ENCODE assay signal across 39 cellular contexts in the genomic region with DNA sequence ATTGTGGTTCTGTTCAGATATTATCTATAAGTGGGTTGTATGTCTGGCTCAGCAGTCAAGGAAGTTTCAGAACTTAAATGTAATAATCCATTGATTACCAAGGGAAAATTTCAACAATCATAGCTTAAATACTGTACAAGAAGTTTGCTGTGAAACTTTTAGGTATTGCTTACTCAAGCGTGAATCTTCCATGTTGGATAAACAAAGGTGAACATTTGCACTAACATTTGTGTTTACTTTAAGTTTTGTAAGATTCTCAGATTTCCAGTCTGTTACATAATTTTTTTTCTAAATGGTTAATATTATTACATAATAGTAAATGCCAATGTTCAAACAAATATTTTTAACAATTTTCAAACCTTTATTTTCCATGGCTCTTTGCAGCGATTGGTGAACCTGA.
"Had no signal": no experiment of that assay in that cellular context is flagged by ENCODE, and none has a peak within 500 bp of the region (broad histone marks: within the 10 kb centered on the region; RNA-seq: fewer than 3 reads in every experiment).

No MANE protein-coding gene starts in this region.

- H3K36me3 Mint-ChIP-seq: activated naive CD4-positive, alpha-beta T cell treated with anti-CD3 and anti-CD28 coated beads, Interleukin-2, amount 10 ng/mL, durations not matched to agents 7 days and 5 days; activated naive CD4-positive, alpha-beta T cell treated with anti-CD3 and anti-CD28 coated beads, Interleukin-2, amount 50 U/mL, for 24 hours; activated naive CD4-positive, alpha-beta T cell treated with anti-CD3 and anti-CD28 coated beads, Interleukin-2, amount 50 U/mL, for 72 hours; activated naive CD8-positive, alpha-beta T cell; activated naive CD8-positive, alpha-beta T cell treated with anti-CD3 and anti-CD28 coated beads for 36 hours; activated naive CD8-positive, alpha-beta T cell treated with anti-CD3 and anti-CD28 coated beads, Interleukin-2, amount 10 ng/mL, durations not matched to agents 7 days and 5 days had no signal

- H3K4me3 Mint-ChIP-seq: activated naive CD4-positive, alpha-beta T cell treated with anti-CD3 and anti-CD28 coated beads for 36 hours; activated naive CD4-positive, alpha-beta T cell treated with anti-CD3 and anti-CD28 coated beads, Interleukin-2, amount 10 ng/mL, durations not matched to agents 7 days and 5 days; activated naive CD4-positive, alpha-beta T cell treated with anti-CD3 and anti-CD28 coated beads, Interleukin-2, amount 50 U/mL, for 24 hours; activated naive CD8-positive, alpha-beta T cell; activated naive CD8-positive, alpha-beta T cell treated with anti-CD3 and anti-CD28 coated beads for 36 hours; activated naive CD8-positive, alpha-beta T cell treated with anti-CD3 and anti-CD28 coated beads, Interleukin-2, amount 10 ng/mL, durations not matched to agents 7 days and 5 days; activated naive CD8-positive, alpha-beta T cell treated with anti-CD3 and anti-CD28 coated beads, Interleukin-2, amount 50 U/mL, for 24 hours; activated T-cell treated with anti-CD3 and anti-CD28 coated beads, Interleukin-2, amount 50 U/mL, for 24 hours; activated T-cell treated with anti-CD3 and anti-CD28 coated beads, Interleukin-2, amount 50 U/mL, for 4 hours; activated T-cell treated with anti-CD3 and anti-CD28 coated beads, Interleukin-2, amount 50 U/mL, for 72 hours; activated T-helper 1 cell treated with anti-CD3 and anti-CD28 coated beads, Interleukin-12 subunit alpha, Interleukin-12 subunit beta, Interleukin-2, Interleukin-4 antibody, amounts not matched to agents 30 ng/mL and 10 ng/mL and 1 ng/mL, durations not matched to agents 14 hours and 24 hours and 36 hours; activated T-helper 17 cell treated with anti-CD3 and anti-CD28 coated beads, Interleukin-2, amount 50 U/mL, for 72 hours; brain; central memory CD8-positive, alpha-beta T cell had no signal

- H3K4me1 ChIP-seq: adrenal gland, ascending aorta, body of pancreas, breast epithelium had no signal

- H3K27ac ChIP-seq: adrenal gland, ascending aorta, body of pancreas, brain microvascular endothelial cell, breast epithelium, cardiac muscle cell had no signal

- FAIRE-seq: astrocyte, bronchial epithelial cell had no signal

- H3K9me3 Mint-ChIP-seq: activated naive CD4-positive, alpha-beta T cell treated with anti-CD3 and anti-CD28 coated beads, Interleukin-2, amount 10 ng/mL, durations not matched to agents 7 days and 5 days; activated naive CD8-positive, alpha-beta T cell treated with anti-CD3 and anti-CD28 coated beads for 36 hours; activated naive CD8-positive, alpha-beta T cell treated with anti-CD3 and anti-CD28 coated beads, Interleukin-2, amount 10 ng/mL, durations not matched to agents 7 days and 5 days; activated naive CD8-positive, alpha-beta T cell treated with anti-CD3 and anti-CD28 coated beads, Interleukin-2, amount 50 U/mL, for 24 hours; activated T-cell treated with anti-CD3 and anti-CD28 coated beads, Interleukin-2, amount 50 U/mL, for 4 hours; activated T-helper 1 cell treated with anti-CD3 and anti-CD28 coated beads, Interleukin-12 subunit alpha, Interleukin-12 subunit beta, Interleukin-2, Interleukin-4 antibody, amounts not matched to agents 30 ng/mL and 10 ng/mL and 1 ng/mL, durations not matched to agents 14 hours and 24 hours and 36 hours; brain had no signal

- ATAC-seq: activated naive CD4-positive, alpha-beta T cell treated with anti-CD3 and anti-CD28 coated beads, Interleukin-2, amount 50 U/mL, for 72 hours; activated naive CD8-positive, alpha-beta T cell treated with anti-CD3 and anti-CD28 coated beads, Interleukin-2, amount 50 U/mL, for 24 hours; activated T-cell treated with anti-CD3 and anti-CD28 coated beads, Interleukin-2, amount 50 U/mL, for 4 hours; activated T-cell treated with anti-CD3 and anti-CD28 coated beads, Interleukin-2, amount 50 U/mL, for 72 hours; activated T-helper 17 cell treated with anti-CD3 and anti-CD28 coated beads, Interleukin-2, amount 50 U/mL, for 72 hours; body of pancreas had no signal

- DNase-seq: activated effector memory CD4-positive, alpha-beta T cell treated with anti-CD3 and anti-CD28 coated beads, Interleukin-2, amount 50 U/mL, for 16 hours; activated effector memory CD4-positive, alpha-beta T cell treated with Interleukin-2 at 50 U/mL for 16 hours; activated gamma-delta T cell; activated gamma-delta T cell treated with Interleukin-2 at 50 U/mL for 16 hours; activated naive CD4-positive, alpha-beta T cell; activated naive CD4-positive, alpha-beta T cell treated with anti-CD3 and anti-CD28 coated beads for 36 hours; activated naive CD4-positive, alpha-beta T cell treated with anti-CD3 and anti-CD28 coated beads, Interleukin-2, amount 10 ng/mL, durations not matched to agents 7 days and 5 days; activated naive CD4-positive, alpha-beta T cell treated with anti-CD3 and anti-CD28 coated beads, Interleukin-2, amount 50 U/mL, for 16 hours; activated naive CD4-positive, alpha-beta T cell treated with Interleukin-2 at 50 U/mL for 16 hours; activated naive CD8-positive, alpha-beta T cell treated with anti-CD3 and anti-CD28 coated beads for 36 hours; activated naive CD8-positive, alpha-beta T cell treated with anti-CD3 and anti-CD28 coated beads, Interleukin-2, amount 10 ng/mL, durations not matched to agents 7 days and 5 days; activated naive CD8-positive, alpha-beta T cell treated with anti-CD3 and anti-CD28 coated beads, Interleukin-2, amount 50 U/mL, for 24 hours; activated T-cell treated with anti-CD3 and anti-CD28 coated beads, Interleukin-2, amount 50 U/mL, for 24 hours; activated T-cell treated with anti-CD3 and anti-CD28 coated beads, Interleukin-2, amount 50 U/mL, for 4 hours; activated T-cell treated with anti-CD3 and anti-CD28 coated beads, Interleukin-2, amount 50 U/mL, for 48 hours; activated T-cell treated with anti-CD3 and anti-CD28 coated beads, Interleukin-2, amount 50 U/mL, for 72 hours; adrenal gland; amniotic stem cell; amygdala; anterior cingulate cortex; aorta; body of pancreas; brain microvascular endothelial cell; caudate nucleus; central memory CD4-positive, alpha-beta T cell; cerebellar nuclear complex had no signal

- H3K27me3 Mint-ChIP-seq: activated naive CD4-positive, alpha-beta T cell treated with anti-CD3 and anti-CD28 coated beads, Interleukin-2, amount 10 ng/mL, durations not matched to agents 7 days and 5 days; activated naive CD4-positive, alpha-beta T cell treated with anti-CD3 and anti-CD28 coated beads, Interleukin-2, amount 50 U/mL, for 24 hours; activated naive CD8-positive, alpha-beta T cell; activated naive CD8-positive, alpha-beta T cell treated with anti-CD3 and anti-CD28 coated beads for 36 hours; activated naive CD8-positive, alpha-beta T cell treated with anti-CD3 and anti-CD28 coated beads, Interleukin-2, amount 10 ng/mL, durations not matched to agents 7 days and 5 days; activated naive CD8-positive, alpha-beta T cell treated with anti-CD3 and anti-CD28 coated beads, Interleukin-2, amount 50 U/mL, for 24 hours; activated T-cell treated with anti-CD3 and anti-CD28 coated beads, Interleukin-2, amount 50 U/mL, for 24 hours; activated T-helper 17 cell treated with anti-CD3 and anti-CD28 coated beads, Interleukin-2, amount 50 U/mL, for 72 hours; brain; central memory CD8-positive, alpha-beta T cell had no signal

- H3K27ac Mint-ChIP-seq: activated naive CD4-positive, alpha-beta T cell treated with anti-CD3 and anti-CD28 coated beads for 36 hours; activated naive CD4-positive, alpha-beta T cell treated with anti-CD3 and anti-CD28 coated beads, Interleukin-2, amount 10 ng/mL, durations not matched to agents 7 days and 5 days; activated naive CD4-positive, alpha-beta T cell treated with anti-CD3 and anti-CD28 coated beads, Interleukin-2, amount 50 U/mL, for 24 hours; activated naive CD4-positive, alpha-beta T cell treated with anti-CD3 and anti-CD28 coated beads, Interleukin-2, amount 50 U/mL, for 72 hours; activated naive CD8-positive, alpha-beta T cell; activated naive CD8-positive, alpha-beta T cell treated with anti-CD3 and anti-CD28 coated beads for 36 hours; activated naive CD8-positive, alpha-beta T cell treated with anti-CD3 and anti-CD28 coated beads, Interleukin-2, amount 10 ng/mL, durations not matched to agents 7 days and 5 days; activated naive CD8-positive, alpha-beta T cell treated with anti-CD3 and anti-CD28 coated beads, Interleukin-2, amount 50 U/mL, for 24 hours; activated T-cell treated with anti-CD3 and anti-CD28 coated beads, Interleukin-2, amount 50 U/mL, for 24 hours; activated T-cell treated with anti-CD3 and anti-CD28 coated beads, Interleukin-2, amount 50 U/mL, for 72 hours; activated T-helper 1 cell treated with anti-CD3 and anti-CD28 coated beads, Interleukin-12 subunit alpha, Interleukin-12 subunit beta, Interleukin-2, Interleukin-4 antibody, amounts not matched to agents 30 ng/mL and 10 ng/mL and 1 ng/mL, durations not matched to agents 14 hours and 24 hours and 36 hours; activated T-helper 17 cell treated with anti-CD3 and anti-CD28 coated beads, Interleukin-2, amount 50 U/mL, for 72 hours; activated T-helper 2 cell treated with anti-CD3 and anti-CD28 coated beads, Interferon-gamma antibody, Interleukin-2, Interleukin-4, amounts not matched to agents 10 μg/mL and 5 μg/mL and 100 μg/mL, durations not matched to agents 14 hours and 24 hours and 36 hours; brain had no signal

- H3K4me1 Mint-ChIP-seq: activated naive CD4-positive, alpha-beta T cell treated with anti-CD3 and anti-CD28 coated beads, Interleukin-2, amount 10 ng/mL, durations not matched to agents 7 days and 5 days; activated naive CD4-positive, alpha-beta T cell treated with anti-CD3 and anti-CD28 coated beads, Interleukin-2, amount 50 U/mL, for 24 hours; activated naive CD8-positive, alpha-beta T cell treated with anti-CD3 and anti-CD28 coated beads for 36 hours; activated naive CD8-positive, alpha-beta T cell treated with anti-CD3 and anti-CD28 coated beads, Interleukin-2, amount 10 ng/mL, durations not matched to agents 7 days and 5 days; activated naive CD8-positive, alpha-beta T cell treated with anti-CD3 and anti-CD28 coated beads, Interleukin-2, amount 50 U/mL, for 24 hours; activated T-helper 17 cell treated with anti-CD3 and anti-CD28 coated beads, Interleukin-2, amount 50 U/mL, for 72 hours; brain; central memory CD8-positive, alpha-beta T cell had no signal

- H3K36me3 ChIP-seq: adrenal gland, ascending aorta, brain microvascular endothelial cell, breast epithelium, cardiac muscle cell had no signal

- H3K4me3 ChIP-seq: adrenal gland, ascending aorta, body of pancreas, breast epithelium, cardiac muscle cell had no signal

- H3K27me3 ChIP-seq: adrenal gland, ascending aorta, body of pancreas, brain microvascular endothelial cell, breast epithelium, cardiac muscle cell had no signal

- H3K9me3 ChIP-seq: adrenal gland, ascending aorta, body of pancreas, breast epithelium had no signal
